11 cellular contexts compared by ENCODE assay signal in genomic region chr13:27783111-27783510, GRCh38. TPM values are rescaled to one million over a fixed set of nuclear protein-coding genes. Genes with fewer than 3 reads are reported as not detected.
DNase-seq lines count a peak whose midpoint lies in the region; ATAC-seq and TF ChIP-seq lines count a peak whose summit lies in the region.
"Had no signal": no experiment of that assay in that cellular context is flagged by ENCODE, and none has a peak within 500 bp of the region (broad histone marks: within the 10 kb centered on the region; RNA-seq: fewer than 3 reads in every experiment).

No MANE protein-coding gene starts in this region.

- no peaks in the 10 kb centered on the region for H3K9me3 Mint-ChIP-seq in activated T-helper 1 cell treated with anti-CD3 and anti-CD28 coated beads, Interleukin-12 subunit alpha, Interleukin-12 subunit beta, Interleukin-2, Interleukin-4 antibody, amounts not matched to agents 30 ng/mL and 10 ng/mL and 1 ng/mL, durations not matched to agents 14 hours and 24 hours and 36 hours
- H3K9me3 Mint-ChIP-seq: activated CD4-positive, alpha-beta memory T cell treated with anti-CD3 and anti-CD28 coated beads for 36 hours; dendritic cell treated with granulocyte-macrophage colony-stimulating factor and Interleukin-4, amounts not matched to agents 40 ng/mL and 50 ng/mL, for 4 days had no signal

- H3K27me3 ChIP-seq in A673 (replicated peaks; ENCODE audit: insufficient read depth, low read depth, low read length, poor library complexity): peaks cover 95% of the 10 kb centered on the region
- peaks cover 50% of the 10 kb centered on the region for H3K27me3 ChIP-seq in adipocyte (replicated peaks; ENCODE audit: control insufficient read depth, insufficient read depth, low read length)
- peaks cover 67% of the 10 kb centered on the region for H3K27me3 ChIP-seq in hepatocyte

- no peaks in the 10 kb centered on the region for H3K36me3 Mint-ChIP-seq in activated T-helper 1 cell treated with anti-CD3 and anti-CD28 coated beads, Interleukin-12 subunit alpha, Interleukin-12 subunit beta, Interleukin-2, Interleukin-4 antibody, amounts not matched to agents 30 ng/mL and 10 ng/mL and 1 ng/mL, durations not matched to agents 14 hours and 24 hours and 36 hours (ENCODE audit: low read depth)
- H3K36me3 Mint-ChIP-seq: activated CD4-positive, alpha-beta memory T cell treated with anti-CD3 and anti-CD28 coated beads for 36 hours had no signal

- no peaks in the 10 kb centered on the region for H4K20me1 ChIP-seq in hepatocyte (ENCODE audit: insufficient read depth, poor library complexity, severe bottlenecking)

- H3K27ac ChIP-seq in A673 (ENCODE audit: low read depth, low read length, poor library complexity, severe bottlenecking): no peak overlapping the region
- no peak overlapping the region for H3K27ac ChIP-seq in HEK293 (ENCODE audit: extremely low read depth, low read depth, low read length)
- no peak overlapping the region for H3K27ac ChIP-seq in hepatocyte

- H3K79me2 ChIP-seq in hepatocyte: no peaks in the 10 kb centered on the region

- H3K9me2 ChIP-seq in hepatocyte (replicated peaks; ENCODE audit: insufficient read depth): no peaks in the 10 kb centered on the region

- H3K9ac ChIP-seq in adipocyte (ENCODE audit: low read length): no peak overlapping the region

- H3K27me3 Mint-ChIP-seq in activated T-helper 1 cell treated with anti-CD3 and anti-CD28 coated beads, Interleukin-12 subunit alpha, Interleukin-12 subunit beta, Interleukin-2, Interleukin-4 antibody, amounts not matched to agents 30 ng/mL and 10 ng/mL and 1 ng/mL, durations not matched to agents 14 hours and 24 hours and 36 hours (ENCODE audit: insufficient read depth): peaks cover 50% of the 10 kb centered on the region

- ATAC-seq in GM21360 (IDR thresholded peaks at IDR 0.05; ENCODE audit: unreplicated experiment): no peak

- no peaks in the 10 kb centered on the region for H3K4me1 ChIP-seq in A673 (ENCODE audit: insufficient read depth, low read length, poor library complexity, severe bottlenecking)
- H3K4me1 ChIP-seq in HEK293 (ENCODE audit: control insufficient read depth, insufficient read depth, low read length): no peaks in the 10 kb centered on the region
- H3K4me1 ChIP-seq in adipocyte (ENCODE audit: control insufficient read depth, insufficient read depth, low read length): no peaks in the 10 kb centered on the region
- no peaks in the 10 kb centered on the region for H3K4me1 ChIP-seq in hepatocyte (ENCODE audit: insufficient read depth)

- no peak overlapping the region for H3K27ac Mint-ChIP-seq in activated T-helper 1 cell treated with anti-CD3 and anti-CD28 coated beads, Interleukin-12 subunit alpha, Interleukin-12 subunit beta, Interleukin-2, Interleukin-4 antibody, amounts not matched to agents 30 ng/mL and 10 ng/mL and 1 ng/mL, durations not matched to agents 14 hours and 24 hours and 36 hours
- H3K27ac Mint-ChIP-seq: activated CD4-positive, alpha-beta memory T cell treated with anti-CD3 and anti-CD28 coated beads for 36 hours; dendritic cell treated with granulocyte-macrophage colony-stimulating factor and Interleukin-4, amounts not matched to agents 40 ng/mL and 50 ng/mL, for 4 days had no signal

- no peak overlapping the region for H3K4me3 Mint-ChIP-seq in activated T-helper 1 cell treated with anti-CD3 and anti-CD28 coated beads, Interleukin-12 subunit alpha, Interleukin-12 subunit beta, Interleukin-2, Interleukin-4 antibody, amounts not matched to agents 30 ng/mL and 10 ng/mL and 1 ng/mL, durations not matched to agents 14 hours and 24 hours and 36 hours
- H3K4me3 Mint-ChIP-seq: activated CD4-positive, alpha-beta memory T cell treated with anti-CD3 and anti-CD28 coated beads for 36 hours; dendritic cell treated with granulocyte-macrophage colony-stimulating factor and Interleukin-4, amounts not matched to agents 40 ng/mL and 50 ng/mL, for 4 days had no signal

- POLR2A ChIA-PET in A673 (lab: Charles Lee; ENCODE audit: low non-redundant PET): no interaction called here
- POLR2A ChIA-PET in HEK293 (lab: Yijun Ruan, JAX): no interaction called here

- no peaks in the 10 kb centered on the region for H3K4me1 Mint-ChIP-seq in activated T-helper 1 cell treated with anti-CD3 and anti-CD28 coated beads, Interleukin-12 subunit alpha, Interleukin-12 subunit beta, Interleukin-2, Interleukin-4 antibody, amounts not matched to agents 30 ng/mL and 10 ng/mL and 1 ng/mL, durations not matched to agents 14 hours and 24 hours and 36 hours (ENCODE audit: low read depth)

- H3K36me3 ChIP-seq in A673 (ENCODE audit: insufficient read depth, low read length, poor library complexity, severe bottlenecking) (no peaks in the 10 kb centered on the region), HEK293 (ENCODE audit: control insufficient read depth in 2 of 2, insufficient read depth in 1 of 2, low read length in 2 of 2) (no peaks in the 10 kb centered on the region), adipocyte (ENCODE audit: control insufficient read depth, insufficient read depth, low read length, severe bottlenecking) (no peaks in the 10 kb centered on the region), hepatocyte (replicated peaks; ENCODE audit: insufficient read depth, low read depth) (no peaks in the 10 kb centered on the region)

- intact Hi-C loops in A673 (cut with micrococcal nuclease; ENCODE audit: unreplicated experiment): no loop called here
- intact Hi-C loops in activated T-helper 1 cell treated with anti-CD3 and anti-CD28 coated beads, Interleukin-12 subunit alpha, Interleukin-12 subunit beta, Interleukin-2, Interleukin-4 antibody, amounts not matched to agents 30 ng/mL and 10 ng/mL and 1 ng/mL, durations not matched to agents 14 hours and 24 hours and 36 hours (cut with micrococcal nuclease): no loop called here

- H3K9me3 ChIP-seq in A673 (ENCODE audit: low read depth, low read length, poor library complexity, severe bottlenecking) (no peaks in the 10 kb centered on the region), HEK293 (ENCODE audit: control insufficient read depth, insufficient read depth, low read depth, low read length) (no peaks in the 10 kb centered on the region), adipocyte (ENCODE audit: control insufficient read depth, low read length) (peaks cover 12% of the 10 kb centered on the region), hepatocyte (ENCODE audit: low read depth) (no peaks in the 10 kb centered on the region)

- no TSS peak for BruUV-seq in A673 (replicated peaks; lab: Mats Ljungman, UMichigan)

- CTCF ChIA-PET in A673 (lab: Charles Lee) (no interaction called here), HEK293 (lab: Yijun Ruan, JAX) (interaction anchor here (0.6 to 1.4 kb wide), 2 partner anchors 12 to 357 kb away, joined by 3 read pairs; no protein-coding TSS in a partner anchor)

- DNase-seq in A673 (ENCODE audit: low spot score): no peak
- peak; percentile 30 for DNase-seq in adipocyte (ENCODE audit: low read depth)
- DNase-seq in hepatocyte (ENCODE audit: low spot score): peak; percentile 37
- no peak for DNase-seq in activated T-helper 1 cell treated with anti-CD3 and anti-CD28 coated beads, Interleukin-12 subunit alpha, Interleukin-12 subunit beta, Interleukin-2, Interleukin-4 antibody, amounts not matched to agents 30 ng/mL and 10 ng/mL and 1 ng/mL, durations not matched to agents 14 hours and 24 hours and 36 hours (ENCODE audit: low spot score)
- no peak for DNase-seq in activated T-cell treated with anti-CD3 and anti-CD28 coated beads for 4 hours
- DNase-seq in NCI-H2227 (lab: John Stamatoyannopoulos, UW; ENCODE audit: unreplicated experiment): no peak
- DNase-seq: activated CD4-positive, alpha-beta memory T cell treated with anti-CD3 and anti-CD28 coated beads for 36 hours had no signal

- WGBS in hepatocyte (ENCODE audit: low lambda C conversion rate, missing lambda C conversion rate): 42% methylated on average over 4 of the region's 4 CpGs

- H3K4me2 ChIP-seq in hepatocyte: no peak overlapping the region

- TF ChIP-seq CTCF in A673 (conservative IDR thresholded peaks at IDR 0.05; ENCODE audit: low read depth, low read length) (peak; percentile 24), HEK293 (tag by site-specific recombination; IDR thresholded peaks at IDR 0.05) (peak; percentile 38; the same call in 1 of the 2 replicates), hepatocyte (IDR thresholded peaks at IDR 0.05; ENCODE audit: poor library complexity) (peak; percentile 44)

- no peak overlapping the region for H3K4me3 ChIP-seq in A673 (ENCODE audit: low read depth, low read length, poor library complexity, severe bottlenecking)
- no peak overlapping the region for H3K4me3 ChIP-seq in HEK293 (ENCODE audit: low read depth, low read length)
- no peak overlapping the region for H3K4me3 ChIP-seq in adipocyte (ENCODE audit: low read length)
- H3K4me3 ChIP-seq in hepatocyte: no peak overlapping the region

- H2AFZ ChIP-seq in hepatocyte: no peak overlapping the region

TF ChIP-seq in HEK293, 187 proteins besides CTCF, POLR2A, EP300 and RAD21 (continues in another document):
- TF ChIP-seq ZBTB17 (tag by site-specific recombination; IDR thresholded peaks at IDR 0.05) (no peak), YY2 (tag by site-specific recombination; IDR thresholded peaks at IDR 0.05) (no peak), KLF8 (tag by site-specific recombination; IDR thresholded peaks at IDR 0.05) (no peak), YY1 (tag by site-specific recombination; IDR thresholded peaks at IDR 0.05) (no peak), ZNF26 (tag by site-specific recombination; IDR thresholded peaks at IDR 0.05) (no peak)

RNA-seq across cellular contexts. Expression of gene GSX1, which starts 9.2 kb away (rescaled TPM):
- total RNA-seq in A673 (2021): not detected in 2 replicates
- not detected in 2 replicates for total RNA-seq in hepatocyte
- polyA plus RNA-seq in hepatocyte: not detected in 2 replicates
- total RNA-seq in activated T-helper 1 cell treated with anti-CD3 and anti-CD28 coated beads, Interleukin-12 subunit alpha, Interleukin-12 subunit beta, Interleukin-2, Interleukin-4 antibody, amounts not matched to agents 30 ng/mL and 10 ng/mL and 1 ng/mL, durations not matched to agents 14 hours and 24 hours and 36 hours: not detected in 2 replicates
- total RNA-seq: activated CD4-positive, alpha-beta memory T cell treated with anti-CD3 and anti-CD28 coated beads for 36 hours; mononuclear cell had no signal

Comparison
In these comparisons a context has a peak if more than half of its experiments do, and no peak if none do; other contexts are left out.
1. DNase-seq: peak in adipocyte (single experiment) and hepatocyte (single experiment); none in A673 (single experiment), activated T-helper 1 cell treated with anti-CD3 and anti-CD28 coated beads, Interleukin-12 subunit alpha, Interleukin-12 subunit beta, Interleukin-2, Interleukin-4 antibody, amounts not matched to agents 30 ng/mL and 10 ng/mL and 1 ng/mL, durations not matched to agents 14 hours and 24 hours and 36 hours (single experiment), activated T-cell treated with anti-CD3 and anti-CD28 coated beads for 4 hours (single experiment) and NCI-H2227 (single experiment).
2. Peak in every context shown above with its lines, with median percentiles within 50 percentile points of each other: CTCF ChIP-seq.